ENCODE assay signal across 8 cellular contexts in the genomic region with DNA sequence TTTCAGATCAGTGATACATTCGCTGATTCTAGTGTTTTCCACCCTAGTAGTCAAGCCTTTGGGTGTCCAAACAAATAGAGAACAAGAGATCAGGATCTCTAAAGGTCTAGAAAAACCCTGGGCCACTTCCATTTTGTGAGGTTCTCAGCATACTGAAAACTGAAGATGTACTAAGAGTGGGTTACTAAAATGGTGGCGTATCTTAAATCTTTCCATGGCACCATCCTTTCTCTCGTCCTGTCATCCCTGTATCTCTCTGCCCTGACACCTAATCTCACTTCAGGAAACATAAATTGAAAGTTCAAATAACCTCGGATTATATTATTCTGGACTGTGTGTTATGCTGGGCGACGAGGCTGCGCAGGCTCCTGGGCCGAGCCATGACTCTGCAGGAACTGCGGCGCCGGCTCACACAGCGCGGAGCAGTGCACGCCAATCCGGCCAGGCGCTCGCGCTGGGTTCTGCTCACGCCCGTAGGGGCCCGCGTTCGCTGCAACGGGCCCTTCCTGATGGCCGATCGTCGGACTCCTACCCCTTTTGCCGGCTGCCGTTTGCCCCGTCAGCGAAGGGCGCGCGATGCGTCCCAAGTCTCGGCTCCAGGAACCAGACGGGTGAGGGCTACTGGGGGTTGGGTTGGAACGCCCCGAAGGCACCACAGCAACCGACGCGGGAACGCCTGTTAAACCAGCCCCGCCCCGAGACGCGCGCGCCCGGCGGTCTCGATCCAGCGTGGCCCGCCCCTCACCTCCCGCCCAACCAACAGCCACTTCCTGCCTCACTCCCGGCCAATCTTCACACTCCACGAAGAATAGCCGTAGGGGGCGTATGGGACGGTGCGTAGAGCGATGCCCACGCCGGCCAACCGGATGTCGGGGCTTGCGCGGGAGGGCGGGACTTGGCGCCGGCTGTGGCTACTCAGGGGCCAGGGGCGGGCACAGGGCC. TPM values are rescaled to one million over a fixed set of nuclear protein-coding genes. Genes with fewer than 3 reads are reported as not detected.
DNase-seq lines count a peak whose midpoint lies in the region; ATAC-seq, FAIRE-seq and TF ChIP-seq lines count a peak whose summit lies in the region.

No MANE protein-coding gene starts in this region.

- no peak overlapping the region for H2AFZ ChIP-seq in H1 (ENCODE audit: low read length)
- H2AFZ ChIP-seq in mesenchymal stem cell (ENCODE audit: low read depth, low read length) = peak overlapping the region; percentile 91

- peak; percentile 97 for DNase-seq in COLO829 (ENCODE audit: low spot score)
- peak; percentile 99 for DNase-seq in HT-29 (ENCODE audit: low spot score)
- DNase-seq in NK-92 treated with Interleukin-12 subunit alpha and Interleukin-12 subunit beta, amount 100 ng/mL, for 24 hours (lab: John Stamatoyannopoulos, UW) = peak; percentile 98
- peak; percentile 98 for DNase-seq in activated CD8-positive, alpha-beta memory T cell treated with anti-CD3 and anti-CD28 coated beads for 4 hours (ENCODE audit: low read depth in 2 of 2)
- DNase-seq in H1 (ENCODE audit: low read depth in 1 of 2, low spot score in 2 of 2) = peak; percentile 96 to 98
- DNase-seq in mesenchymal stem cell = peak; percentile 100
- peak; percentile 96 for DNase-seq in stimulated activated CD8-positive, alpha-beta memory T cell treated with anti-CD3 and anti-CD28 coated beads, Interleukin-12 subunit alpha, Interleukin-12 subunit beta, amount 100 ng/mL, for 24 hours (ENCODE audit: extremely low read depth)

- H3K27ac ChIP-seq in H1 (ENCODE audit: low read depth, low read length) (peak overlapping the region; percentile 91), mesenchymal stem cell (ENCODE audit: low read length, poor library complexity, severe bottlenecking) (peak overlapping the region; percentile 97)

- CTCF ChIA-PET in H1 (lab: Charles Lee; ENCODE audit: partially characterized antibody) = no interaction called here

- H3K4ac ChIP-seq in H1 (replicated peaks; ENCODE audit: insufficient read length, low read depth, low read length) = no peak overlapping the region
- peak overlapping the region; percentile 86 to 99 for H3K4ac ChIP-seq in mesenchymal stem cell (ENCODE audit: low read depth in 1 of 2, low read length in 2 of 2)

- H2BK15ac ChIP-seq in H1 (ENCODE audit: low read length) = no peak overlapping the region
- peak overlapping the region; percentile 77 for H2BK15ac ChIP-seq in mesenchymal stem cell (ENCODE audit: low read depth, poor library complexity, severe bottlenecking)

- H3K9ac ChIP-seq in H1 (replicated peaks in 1 of 4; ENCODE audit: extremely low read depth in 1 of 4, low read depth in 3 of 4, low read length in 3 of 4) (peak overlapping the region; percentile 95 to 99 (median 96)), mesenchymal stem cell (ENCODE audit: low read length) (peak overlapping the region; percentile 97)

- peaks cover 6% of the 10 kb centered on the region; the same call in 1 of the 2 replicates for H3K23me2 ChIP-seq in H1 (ENCODE audit: low read depth, low read length)

- H4K8ac ChIP-seq in H1 (ENCODE audit: extremely low read depth, insufficient read depth, low read length) (peak overlapping the region; percentile 98), mesenchymal stem cell (ENCODE audit: low read length) (peak overlapping the region; percentile 98)

- peak overlapping the region; percentile 84 for H2BK5ac ChIP-seq in H1 (ENCODE audit: low read depth, low read length)
- H2BK5ac ChIP-seq in mesenchymal stem cell (ENCODE audit: low read depth, low read length, poor library complexity, severe bottlenecking) = peak overlapping the region; percentile 77

- FAIRE-seq in H1 (lab: Jason Lieb, UNC) = no peak

- TF ChIP-seq EP300 in H1 (IDR thresholded peaks at IDR 0.05; ENCODE audit: borderline replicate concordance in 1 of 2, low read depth in 2 of 2, low read length in 2 of 2) = no peak

- H3K4me2 ChIP-seq in H1 (ENCODE audit: insufficient read depth in 1 of 2, low read depth in 2 of 2, low read length in 2 of 2) (peak overlapping the region; percentile 78 to 85), mesenchymal stem cell (ENCODE audit: low read length, poor library complexity, severe bottlenecking) (peak overlapping the region; percentile 77)

- TF ChIP-seq CTCF in H1 (IDR thresholded peaks at IDR 0.05; ENCODE audit: control extremely low read depth in 1 of 3, insufficient read depth in 1 of 3, low read depth in 1 of 3, low read length in 3 of 3) = no peak

- peak overlapping the region; percentile 69 for H4K5ac ChIP-seq in H1 (ENCODE audit: insufficient read length, low read depth, low read length)

- no peak for TF ChIP-seq RAD21 in H1 (IDR thresholded peaks at IDR 0.05 in 1 of 2, conservative IDR thresholded peaks at IDR 0.05 in 1 of 2; ENCODE audit: low read depth in 2 of 2, low read length in 2 of 2)

- H3K9me3 ChIP-seq in H1 (ENCODE audit: insufficient read depth in 2 of 2, low read depth in 1 of 2, low read length in 1 of 2) (no peaks in the 10 kb centered on the region), mesenchymal stem cell (ENCODE audit: control insufficient read depth, low read length) (no peaks in the 10 kb centered on the region)

- H2AK5ac ChIP-seq in H1 (ENCODE audit: low read depth, low read length) (no peak overlapping the region), mesenchymal stem cell (ENCODE audit: low read length, severe bottlenecking) (peak overlapping the region; percentile 94)

- ATAC-seq in GM21360 (IDR thresholded peaks at IDR 0.05; ENCODE audit: unreplicated experiment) = peak; percentile 91

- TF ChIP-seq POLR2A in H1 (IDR thresholded peaks at IDR 0.05; ENCODE audit: control extremely low read depth in 1 of 2, low read depth in 2 of 2, low read length in 2 of 2) = peak; percentile 74 to 82

- H3K4me3 ChIP-seq in H1 (ENCODE audit: extremely low read depth in 1 of 4, insufficient read depth in 2 of 4, low read depth in 3 of 4, low read length in 4 of 4) (peak overlapping the region; percentile 91 to 99 (median 96)), mesenchymal stem cell (ENCODE audit: insufficient read depth in 1 of 2, low read depth in 1 of 2, low read length in 2 of 2) (peak overlapping the region; percentile 90 to 91)

- no peak overlapping the region for H3K14ac ChIP-seq in H1 (ENCODE audit: insufficient read length)
- H3K14ac ChIP-seq in mesenchymal stem cell (ENCODE audit: low read length in 2 of 2) = peak overlapping the region in 1 of 2 experiments; percentile 9

- peaks cover 5 to 15% of the 10 kb centered on the region in 2 experiments for H4K20me1 ChIP-seq in H1 (replicated peaks in 1 of 2; ENCODE audit: control insufficient read depth in 1 of 2, insufficient read depth in 2 of 2, low read length in 2 of 2)

- H3K18ac ChIP-seq in H1 (ENCODE audit: extremely low read depth, low read length) (peak overlapping the region; percentile 78), mesenchymal stem cell (ENCODE audit: low read depth in 1 of 2, low read length in 2 of 2) (peak overlapping the region; percentile 97)

- POLR2A ChIA-PET in H1 (lab: Charles Lee; ENCODE audit: partially characterized antibody) = interaction anchor here (0.9 to 5.7 kb wide), 11 partner anchors 11 to 90 kb away, joined by 3 to 50 read pairs (median 5); a partner anchor contains a TSS

- 5% methylated on average over 47 of the region's 72 CpGs; no CpG with 5 or more reads in 1 of the 2 experiments for WGBS in H1 (ENCODE audit: extremely low coverage in 1 of 2, insufficient coverage in 1 of 2, insufficient read length in 1 of 2, insufficient replicate concordance in 2 of 2, low coverage in 1 of 2, low lambda C conversion rate in 2 of 2, missing lambda C conversion rate in 1 of 2), 2 experiments
- 2% methylated on average over 44 of the region's 72 CpGs for WGBS in mesenchymal stem cell

- peak overlapping the region; percentile 76; the same call in 1 of the 2 replicates for H2BK12ac ChIP-seq in H1 (ENCODE audit: low read depth, low read length)
- no peak overlapping the region for H2BK12ac ChIP-seq in mesenchymal stem cell (ENCODE audit: low read length in 2 of 2)

- H2BK20ac ChIP-seq in H1 (ENCODE audit: low read length) = no peak overlapping the region

- peak overlapping the region; percentile 95 for H3K56ac ChIP-seq in H1 (replicated peaks; ENCODE audit: insufficient read length, low read depth, low read length)

- peaks cover 27 to 42% of the 10 kb centered on the region in 2 experiments for H3K79me2 ChIP-seq in H1 (ENCODE audit: control insufficient read depth in 1 of 2, insufficient read depth in 2 of 2, low read length in 2 of 2)

- H3K23ac ChIP-seq in H1 (ENCODE audit: insufficient read length) (no peak overlapping the region), mesenchymal stem cell (ENCODE audit: low read length in 2 of 2) (no peak overlapping the region)

- peaks cover 0 to 9% (median 2%) of the 10 kb centered on the region in 4 experiments; a peak in 3 of 7 replicates for H3K4me1 ChIP-seq in H1 (replicated peaks in 1 of 4; ENCODE audit: control insufficient read depth in 3 of 4, insufficient read depth in 4 of 4, low read length in 3 of 4)
- peaks cover 5% of the 10 kb centered on the region for H3K4me1 ChIP-seq in mesenchymal stem cell (ENCODE audit: control insufficient read depth, insufficient read depth, low read depth, low read length)

- H3K36me3 ChIP-seq in H1 (ENCODE audit: control insufficient read depth in 2 of 4, insufficient read depth in 4 of 4, low read length in 3 of 4) = peaks cover 0 to 3% (median 0%) of the 10 kb centered on the region in 4 experiments; a peak in 2 of 8 replicates
- peaks cover 13 to 15% of the 10 kb centered on the region in 2 experiments for H3K36me3 ChIP-seq in mesenchymal stem cell (ENCODE audit: control insufficient read depth in 1 of 2, insufficient read depth in 2 of 2, low read depth in 1 of 2, low read length in 2 of 2)

- H3K79me1 ChIP-seq in H1 (ENCODE audit: low read depth, low read length) (peaks cover 3% of the 10 kb centered on the region), mesenchymal stem cell (replicated peaks; ENCODE audit: low read length, poor library complexity, severe bottlenecking) (peaks cover 3% of the 10 kb centered on the region)

- H4K91ac ChIP-seq in H1 (replicated peaks; ENCODE audit: insufficient read length, low read length) (peak overlapping the region; percentile 11), mesenchymal stem cell (ENCODE audit: low read length) (peak overlapping the region; percentile 91)

- peak overlapping the region; percentile 41 for H2BK120ac ChIP-seq in H1 (replicated peaks; ENCODE audit: low read depth, low read length)
- no peak overlapping the region for H2BK120ac ChIP-seq in mesenchymal stem cell (ENCODE audit: low read depth, low read length)

- no peaks in the 10 kb centered on the region for H3K27me3 ChIP-seq in H1 (replicated peaks in 1 of 4; ENCODE audit: control insufficient read depth in 3 of 4, extremely low read depth in 1 of 4, insufficient read depth in 3 of 4, low read length in 3 of 4)
- H3K27me3 ChIP-seq in mesenchymal stem cell (ENCODE audit: control insufficient read depth in 1 of 2, insufficient read depth in 1 of 2, low read length in 2 of 2) = no peaks in the 10 kb centered on the region

RNA-seq across cellular contexts. Expression of a gene that starts 0.5 kb away (rescaled TPM):
- 239 and 260 TPM in 2 replicates for total RNA-seq in HT-29 (2014; rRNA removed; shearing (Covaris generic))
- total RNA-seq in H1 (2021; fragmentation: NEBNext Ultra II Directional; extraction: Animal tissue kit (Norgen Biotek cat#: 25700)) = 659 and 691 TPM in 2 replicates
- polyA plus RNA-seq in H1 (2011; rRNA removed) = 128 and 136 TPM in 2 replicates
- polyA plus RNA-seq in H1 (2011; cell fraction: cytosol; rRNA removed) = 198 TPM
- 235 TPM for polyA plus RNA-seq in H1 (2011; cell fraction: nucleus; rRNA removed)
- polyA plus RNA-seq in H1 (2012, experiment 1 of 2) = 585 to 1,069 TPM (median 670 TPM) in 4 replicates
- polyA plus RNA-seq in H1 (2012, experiment 2 of 2) = 26.5 TPM
- polyA plus RNA-seq in H1 (2013, experiment 1 of 2) = 645 TPM
- 713 TPM for polyA plus RNA-seq in H1 (2013, experiment 2 of 2)
- 1,075 and 1,150 TPM in 2 replicates for polyA minus RNA-seq in H1 (2011; rRNA and poly(A)+ RNA removed)
- 511 TPM for polyA minus RNA-seq in H1 (2011; cell fraction: cytosol; rRNA and poly(A)+ RNA removed)
- polyA minus RNA-seq in H1 (2011; cell fraction: nucleus; rRNA and poly(A)+ RNA removed) = 490 TPM
- polyA plus RNA-seq in mesenchymal stem cell (2013, experiment 1 of 2) = 661 TPM
- polyA plus RNA-seq in mesenchymal stem cell (2013, experiment 2 of 2) = 646 TPM

RNA-seq across cellular contexts. Expression of a gene that starts 17.4 kb away (rescaled TPM):
- total RNA-seq in HT-29 (2014; rRNA removed; shearing (Covaris generic)) = not detected in 2 replicates
- 0.39 and 1.4 TPM in 2 replicates for total RNA-seq in H1 (2021; fragmentation: NEBNext Ultra II Directional; extraction: Animal tissue kit (Norgen Biotek cat#: 25700))
- 0.38 and 0.39 TPM in 2 replicates for polyA plus RNA-seq in H1 (2011; rRNA removed)
- polyA plus RNA-seq in H1 (2011; cell fraction: cytosol; rRNA removed) = 0.37 TPM
- polyA plus RNA-seq in H1 (2011; cell fraction: nucleus; rRNA removed) = 1.1 TPM
- polyA plus RNA-seq in H1 (2012, experiment 1 of 2) = 1.4 to 2.4 TPM (median 1.8 TPM) in 3 of 4 replicates, not detected in the other
- polyA plus RNA-seq in H1 (2012, experiment 2 of 2) = 0.51 TPM
- 0.22 TPM for polyA plus RNA-seq in H1 (2013, experiment 1 of 2)
- polyA plus RNA-seq in H1 (2013, experiment 2 of 2) = 0.13 TPM
- polyA minus RNA-seq in H1 (2011; rRNA and poly(A)+ RNA removed) = 0.34 and 0.35 TPM in 2 replicates
- 1.5 TPM for polyA minus RNA-seq in H1 (2011; cell fraction: cytosol; rRNA and poly(A)+ RNA removed)
- polyA minus RNA-seq in H1 (2011; cell fraction: nucleus; rRNA and poly(A)+ RNA removed) = 2.7 TPM
- not detected for polyA plus RNA-seq in mesenchymal stem cell (2013, experiment 1 of 2)
- polyA plus RNA-seq in mesenchymal stem cell (2013, experiment 2 of 2) = not detected

RNA-seq across cellular contexts. Expression of a gene that starts 34.4 kb away (rescaled TPM):
- total RNA-seq in HT-29 (2014; rRNA removed; shearing (Covaris generic)) = 15.4 and 30.0 TPM in 2 replicates
- 41.9 and 45.6 TPM in 2 replicates for total RNA-seq in H1 (2021; fragmentation: NEBNext Ultra II Directional; extraction: Animal tissue kit (Norgen Biotek cat#: 25700))
- 17.1 and 21.8 TPM in 2 replicates for polyA plus RNA-seq in H1 (2011; rRNA removed)
- polyA plus RNA-seq in H1 (2011; cell fraction: cytosol; rRNA removed) = 11.3 TPM
- 20.4 TPM for polyA plus RNA-seq in H1 (2011; cell fraction: nucleus; rRNA removed)
- polyA plus RNA-seq in H1 (2012, experiment 1 of 2) = 27.3 to 34.0 TPM (median 31.2 TPM) in 4 replicates
- polyA plus RNA-seq in H1 (2012, experiment 2 of 2) = 20.2 TPM
- polyA plus RNA-seq in H1 (2013, experiment 1 of 2) = 27.3 TPM
- polyA plus RNA-seq in H1 (2013, experiment 2 of 2) = 28.9 TPM
- polyA minus RNA-seq in H1 (2011; rRNA and poly(A)+ RNA removed) = 16.0 and 35.9 TPM in 2 replicates
- polyA minus RNA-seq in H1 (2011; cell fraction: cytosol; rRNA and poly(A)+ RNA removed) = 18.1 TPM
- polyA minus RNA-seq in H1 (2011; cell fraction: nucleus; rRNA and poly(A)+ RNA removed) = 20.5 TPM
- 19.0 TPM for polyA plus RNA-seq in mesenchymal stem cell (2013, experiment 1 of 2)
- polyA plus RNA-seq in mesenchymal stem cell (2013, experiment 2 of 2) = 20.0 TPM

Comparison
In these comparisons a context has a peak if more than half of its experiments do, and no peak if none do; other contexts are left out.
1. Peak in every context shown above with its lines: DNase-seq, ATAC-seq, H3K4me3 ChIP-seq and H3K27ac ChIP-seq.